29 cellular contexts compared by ENCODE assay signal in genomic region chrX:84064164-84064563, GRCh38.
A peak's percentile ranks its signal among the peaks of the same experiment; 100 is the strongest.
DNase-seq lines count a peak whose midpoint lies in the region; TF ChIP-seq lines count a peak whose summit lies in the region.
"Had no signal": no experiment of that assay in that cellular context is flagged by ENCODE, and none has a peak within 500 bp of the region (broad histone marks: within the 10 kb centered on the region; RNA-seq: fewer than 3 reads in every experiment).

No MANE protein-coding gene starts in this region.

- H3K4me3 ChIP-seq in adipocyte (ENCODE audit: low read length) (no peak overlapping the region), ascending aorta (no peak overlapping the region), tibial nerve (no peak overlapping the region)
- H3K4me3 ChIP-seq: BLaER1, cardiac muscle cell, GM12878, psoas muscle, SK-N-MC had no signal

- DNase-seq in NOMO-1 treated with DMSO at 0.1 percent for 48 hours (lab: John Stamatoyannopoulos, UW; ENCODE audit: unreplicated experiment) (peak; percentile 4), NOMO-1 treated with dmso at 0.1 percent for 144 hours (lab: John Stamatoyannopoulos, UW; ENCODE audit: unreplicated experiment) (no peak), adipocyte (ENCODE audit: low read depth) (peak; percentile 64), fibroblast of the conjunctiva (ENCODE audit: low read depth) (peak; percentile 68), stromal cell of bone marrow (ENCODE audit: low read depth) (peak; percentile 57), activated T-cell treated with anti-CD3 and anti-CD28 coated beads for 4 hours (no peak), ascending aorta (ENCODE audit: low spot score in 2 of 2) (no peak), tibial nerve (ENCODE audit: low spot score in 2 of 2) (no peak)
- DNase-seq: activated CD4-positive, alpha-beta T cell treated with anti-CD3 and anti-CD28 coated beads for 4 hours; activated naive CD4-positive, alpha-beta T cell treated with anti-CD3 and anti-CD28 coated beads for 36 hours; activated T-cell treated with anti-CD3 and anti-CD28 coated beads, Interleukin-2, amount 50 U/mL, for 4 hours; amygdala; COR-L47; dermis blood vessel endothelial cell; DMS79 treated with DMSO at 0.1 percent for 48 hours; foreskin melanocyte; H7; Kasumi-1; left colon; NCI-H2081 treated with DMSO at 0.1 percent for 48 hours; psoas muscle; small intestine; stimulated activated CD4-positive, alpha-beta T cell treated with anti-CD3 and anti-CD28 coated beads, Interleukin-2, amount 100 ng/mL, for 24 hours; T-helper 17 cell had no signal

- peaks cover 4% of the 10 kb centered on the region for H3K9me3 ChIP-seq in adipocyte (ENCODE audit: control insufficient read depth, low read length)
- peaks cover 0 to 5% of the 10 kb centered on the region in 2 donors for H3K9me3 ChIP-seq in ascending aorta
- no peaks in the 10 kb centered on the region for H3K9me3 ChIP-seq in tibial nerve
- H3K9me3 ChIP-seq: BLaER1 had no signal

- no peak for TF ChIP-seq POLR2A in tibial nerve (IDR thresholded peaks at IDR 0.05)

- H3K36me3 ChIP-seq in adipocyte (ENCODE audit: control insufficient read depth, insufficient read depth, low read length, severe bottlenecking) (no peaks in the 10 kb centered on the region), ascending aorta (no peaks in the 10 kb centered on the region), tibial nerve (no peaks in the 10 kb centered on the region)
- H3K36me3 ChIP-seq: BLaER1, cardiac muscle cell had no signal

- H3K9ac ChIP-seq in adipocyte (ENCODE audit: low read length) = peak overlapping the region; percentile 34
- H3K9ac ChIP-seq: BLaER1 had no signal

- H3K27ac ChIP-seq in ascending aorta (no peak overlapping the region), tibial nerve (no peak overlapping the region)
- H3K27ac ChIP-seq: BLaER1, cardiac muscle cell, psoas muscle, RWPE1, SK-N-MC had no signal

- H3K4me1 ChIP-seq in adipocyte (ENCODE audit: control insufficient read depth, insufficient read depth, low read length) = peaks cover 12% of the 10 kb centered on the region
- H3K4me1 ChIP-seq in ascending aorta = no peaks in the 10 kb centered on the region
- H3K4me1 ChIP-seq in tibial nerve = no peaks in the 10 kb centered on the region
- H3K4me1 ChIP-seq: BLaER1, psoas muscle had no signal

- H3K27me3 ChIP-seq in adipocyte (replicated peaks; ENCODE audit: control insufficient read depth, insufficient read depth, low read length) (no peaks in the 10 kb centered on the region), ascending aorta (no peaks in the 10 kb centered on the region), tibial nerve (no peaks in the 10 kb centered on the region)
- H3K27me3 ChIP-seq: cardiac muscle cell had no signal

- 77 to 79% methylated on average over 4 of the region's 4 CpGs for WGBS in tibial nerve, 2 donors

- no peak for TF ChIP-seq EP300 in tibial nerve (IDR thresholded peaks at IDR 0.05)

- intact Hi-C loops in ascending aorta (cut with DNase I) = no loop called here

- TF ChIP-seq CTCF in ascending aorta (IDR thresholded peaks at IDR 0.05) (no peak), tibial nerve (IDR thresholded peaks at IDR 0.05) (no peak)

Comparison
In these comparisons a context has a peak if more than half of its experiments do, and no peak if none do; other contexts are left out.
1. DNase-seq: peak in NOMO-1 treated with DMSO at 0.1 percent for 48 hours (single experiment), adipocyte (single experiment), fibroblast of the conjunctiva (single experiment) and stromal cell of bone marrow (single experiment); none in NOMO-1 treated with dmso at 0.1 percent for 144 hours (single experiment), activated T-cell treated with anti-CD3 and anti-CD28 coated beads for 4 hours (single experiment), ascending aorta (0 of 2) and tibial nerve (0 of 2).